In the genomic region with DNA sequence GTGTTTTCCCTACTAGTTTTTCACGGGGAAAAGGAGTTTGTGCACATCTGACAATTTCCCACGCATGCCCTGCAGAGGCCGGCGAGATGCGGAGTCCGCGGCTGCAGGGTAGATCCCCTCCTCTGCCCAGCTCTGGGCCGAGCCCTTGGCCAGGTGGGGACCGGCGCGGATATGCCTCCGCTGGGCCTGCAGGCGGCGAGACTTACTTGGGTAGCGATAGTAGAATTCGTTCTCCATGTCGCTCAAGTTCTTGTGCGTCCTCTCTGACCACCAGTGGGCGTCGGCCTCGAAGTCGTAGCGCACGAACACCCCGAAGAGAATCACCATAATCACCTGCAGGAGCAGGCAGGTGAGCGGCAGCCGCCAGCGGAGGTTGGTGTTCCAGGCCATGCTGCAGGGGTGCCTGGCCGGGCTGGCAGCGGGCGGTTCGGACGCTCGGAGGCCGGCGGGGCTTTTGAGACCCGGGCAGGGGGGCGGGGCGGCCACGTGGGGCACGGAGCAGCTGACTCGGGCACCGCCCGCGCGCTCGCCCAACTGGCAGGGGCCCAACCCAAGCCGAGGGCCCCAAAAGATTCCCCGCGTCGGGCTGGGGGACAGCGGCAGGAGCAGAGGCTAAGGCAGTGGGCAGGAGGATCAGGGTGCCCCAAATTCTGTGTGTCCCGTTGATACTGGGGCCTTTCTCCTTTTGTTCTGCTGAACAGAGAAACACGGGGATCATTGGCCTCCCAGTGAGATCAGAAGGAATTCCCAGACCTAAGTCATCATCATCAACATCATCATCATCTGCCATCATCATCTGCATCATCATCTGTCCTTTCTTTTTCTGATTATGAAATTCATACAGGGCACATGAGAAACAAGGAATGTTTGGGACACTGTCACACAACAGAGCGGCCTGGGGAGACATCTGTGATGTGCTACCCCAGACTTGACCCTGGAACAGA, we compare ENCODE assay signal across 8 cellular contexts. TPM values are rescaled to one million over a fixed set of nuclear protein-coding genes. Genes with fewer than 3 reads are reported as not detected.
A peak's percentile ranks its signal among the peaks of the same experiment; 100 is the strongest.
DNase-seq lines count a peak whose midpoint lies in the region; ATAC-seq and TF ChIP-seq lines count a peak whose summit lies in the region.

Gene RHCG (minus strand): TSS at position 429 of the 944 bp plus-strand sequence. CDS start 39 bp downstream, at position 390.

- H3K4me3 ChIP-seq in GM23248 (peak within 1 kb of the TSS; percentile 43), parathyroid adenoma (ENCODE audit: low read depth, low read length) (peak within 1 kb of the TSS; percentile 27), Karpas-422 (ENCODE audit: low read length) (no peak within 1 kb of the TSS)

- H3K4me2 ChIP-seq in GM23248 (ENCODE audit: unreplicated experiment) (peak within 1 kb of the TSS; percentile 40), parathyroid adenoma (ENCODE audit: low read length) (peak within 1 kb of the TSS; percentile 57), Karpas-422 (ENCODE audit: low read depth, low read length, poor library complexity, severe bottlenecking) (no peak within 1 kb of the TSS)

- 4 to 8% methylated on average over 36 to 54 of the region's 55 CpGs for WGBS in GM23248 (ENCODE audit: low coverage in 1 of 2, low lambda C conversion rate in 2 of 2, missing lambda C conversion rate in 2 of 2), 2 experiments

- H3F3A ChIP-seq in GM23248 (ENCODE audit: insufficient read depth), result peaks cover 19% of the 10 kb centered on the region

- DNase-seq in AG20443 (ENCODE audit: low spot score), result peak; percentile 30
- DNase-seq in GM23248, result peak; percentile 59
- DNase-seq in activated CD8-positive, alpha-beta memory T cell treated with anti-CD3 and anti-CD28 coated beads, Interleukin-2, amount 10 ng/mL, durations not matched to agents 7 days and 5 days, result no peak
- DNase-seq in Right ventricle myocardium superior, result no peak
- no peak for DNase-seq in NCI-H446 treated with DMSO at 0.1 percent for 48 hours (lab: John Stamatoyannopoulos, UW)
- no peak for DNase-seq in Karpas-422

- H3K4me1 ChIP-seq in GM23248 (ENCODE audit: insufficient read depth), result peaks cover 8% of the 10 kb centered on the region; the same call in 1 of the 2 replicates
- H3K4me1 ChIP-seq in parathyroid adenoma, result no peaks in the 10 kb centered on the region
- H3K4me1 ChIP-seq in Karpas-422 (ENCODE audit: low read length), result no peaks in the 10 kb centered on the region

- in situ Hi-C loops in GM23248 (cut with MboI), result no loop called here

- H4K20me1 ChIP-seq in GM23248 (ENCODE audit: insufficient read depth) (no peaks in the 10 kb centered on the region), Karpas-422 (ENCODE audit: insufficient read depth, low read depth, low read length) (no peaks in the 10 kb centered on the region)

- H2AFZ ChIP-seq in GM23248 (peak within 1 kb of the TSS; percentile 53), parathyroid adenoma (no peak within 1 kb of the TSS), Karpas-422 (ENCODE audit: low read length) (no peak within 1 kb of the TSS)

- no peak within 1 kb of the TSS for H3K27ac ChIP-seq in GM23248
- no peak within 1 kb of the TSS for H3K27ac ChIP-seq in parathyroid adenoma
- H3K27ac ChIP-seq in Karpas-422 (ENCODE audit: low read length), result no peak within 1 kb of the TSS

- H3K27me3 ChIP-seq in GM23248 (replicated peaks; ENCODE audit: insufficient read depth) (peaks cover 59% of the 10 kb centered on the region), parathyroid adenoma (ENCODE audit: control insufficient read depth, insufficient read depth, low read length) (no peaks in the 10 kb centered on the region), Karpas-422 (ENCODE audit: low read length) (no peaks in the 10 kb centered on the region)

- intact Hi-C loops in Right ventricle myocardium superior (cut with DNase I), result no loop called here

- H3K4me3 Mint-ChIP-seq in activated CD8-positive, alpha-beta memory T cell treated with anti-CD3 and anti-CD28 coated beads, Interleukin-2, amount 10 ng/mL, durations not matched to agents 7 days and 5 days, result no peak within 1 kb of the TSS

- no peaks in the 10 kb centered on the region for H3K36me3 Mint-ChIP-seq in activated CD8-positive, alpha-beta memory T cell treated with anti-CD3 and anti-CD28 coated beads, Interleukin-2, amount 10 ng/mL, durations not matched to agents 7 days and 5 days

- H3K36me3 ChIP-seq in GM23248 (ENCODE audit: low read depth), result no peaks in the 10 kb centered on the region
- no peaks in the 10 kb centered on the region for H3K36me3 ChIP-seq in parathyroid adenoma (ENCODE audit: control insufficient read depth, insufficient read depth, low read length)
- H3K36me3 ChIP-seq in Karpas-422 (ENCODE audit: insufficient read depth, low read length), result no peaks in the 10 kb centered on the region

- ATAC-seq in activated CD8-positive, alpha-beta memory T cell treated with anti-CD3 and anti-CD28 coated beads, Interleukin-2, amount 10 ng/mL, durations not matched to agents 7 days and 5 days, result peak; percentile 36
- peak; percentile 38 for ATAC-seq in Right ventricle myocardium superior (ENCODE audit: poor library complexity)
- ATAC-seq in GM18502 (IDR thresholded peaks at IDR 0.05; ENCODE audit: poor library complexity, unreplicated experiment), result no peak

- no peaks in the 10 kb centered on the region for H3K9me2 ChIP-seq in GM23248 (ENCODE audit: insufficient read depth)
- no peaks in the 10 kb centered on the region for H3K9me2 ChIP-seq in Karpas-422 (replicated peaks; ENCODE audit: insufficient read depth, low read length)

- no peak for TF ChIP-seq CTCF in parathyroid adenoma (IDR thresholded peaks at IDR 0.05)

- CTCF ChIA-PET in activated CD8-positive, alpha-beta memory T cell treated with anti-CD3 and anti-CD28 coated beads, Interleukin-2, amount 10 ng/mL, durations not matched to agents 7 days and 5 days (lab: Charles Lee), result interaction anchor here (1.0 kb wide), 1 partner anchor 79 kb away, joined by 3 read pairs; the partner anchor contains the start of gene TICRR

- H3K27ac Mint-ChIP-seq in activated CD8-positive, alpha-beta memory T cell treated with anti-CD3 and anti-CD28 coated beads, Interleukin-2, amount 10 ng/mL, durations not matched to agents 7 days and 5 days, result no peak within 1 kb of the TSS

- peaks cover 13% of the 10 kb centered on the region for H3K4me1 Mint-ChIP-seq in activated CD8-positive, alpha-beta memory T cell treated with anti-CD3 and anti-CD28 coated beads, Interleukin-2, amount 10 ng/mL, durations not matched to agents 7 days and 5 days

- no peaks in the 10 kb centered on the region for H3K79me2 ChIP-seq in GM23248 (ENCODE audit: insufficient read depth)
- no peaks in the 10 kb centered on the region for H3K79me2 ChIP-seq in parathyroid adenoma
- H3K79me2 ChIP-seq in Karpas-422 (ENCODE audit: low read length), result no peaks in the 10 kb centered on the region

- peaks cover 59% of the 10 kb centered on the region for H3K27me3 Mint-ChIP-seq in activated CD8-positive, alpha-beta memory T cell treated with anti-CD3 and anti-CD28 coated beads, Interleukin-2, amount 10 ng/mL, durations not matched to agents 7 days and 5 days

- H3K9ac ChIP-seq in GM23248 (no peak within 1 kb of the TSS), parathyroid adenoma (no peak within 1 kb of the TSS), Karpas-422 (ENCODE audit: low read length) (no peak within 1 kb of the TSS)

- H3K9me3 Mint-ChIP-seq in activated CD8-positive, alpha-beta memory T cell treated with anti-CD3 and anti-CD28 coated beads, Interleukin-2, amount 10 ng/mL, durations not matched to agents 7 days and 5 days (ENCODE audit: low read depth), result no peaks in the 10 kb centered on the region

- no peaks in the 10 kb centered on the region for H3K9me3 ChIP-seq in GM23248 (ENCODE audit: low read depth)
- no peaks in the 10 kb centered on the region for H3K9me3 ChIP-seq in parathyroid adenoma (ENCODE audit: control insufficient read depth, low read length)
- no peaks in the 10 kb centered on the region for H3K9me3 ChIP-seq in Karpas-422 (ENCODE audit: low read length)

RNA-seq across cellular contexts. Expression of gene RHCG, which starts in this region (rescaled TPM):
- total RNA-seq in GM23248 (2014; rRNA removed; shearing (Covaris generic)), result not detected in 2 replicates
- polyA plus RNA-seq in GM23248 (2016; fragmentation: Nextera tagmentation; extraction: Ambion mirVana), result not detected in 2 replicates
- not detected for total RNA-seq in activated CD8-positive, alpha-beta memory T cell treated with anti-CD3 and anti-CD28 coated beads, Interleukin-2, amount 10 ng/mL, durations not matched to agents 7 days and 5 days
- not detected for total RNA-seq in Right ventricle myocardium superior
- not detected in 2 replicates for total RNA-seq in Karpas-422 (2014; rRNA removed; shearing (Covaris generic); ENCODE audit: low replicate concordance)

Comparison
In these comparisons a context has a peak if more than half of its experiments do, and no peak if none do; other contexts are left out.
1. Peak in DNase-seq, H3K4me3 ChIP-seq and H3K4me2 ChIP-seq in GM23248; RNA of the gene not detected or under 1 TPM.
2. Peak in ATAC-seq in activated CD8-positive, alpha-beta memory T cell treated with anti-CD3 and anti-CD28 coated beads, Interleukin-2, amount 10 ng/mL, durations not matched to agents 7 days and 5 days; RNA of the gene not detected or under 1 TPM.
3. Peak in ATAC-seq in Right ventricle myocardium superior; RNA of the gene not detected or under 1 TPM.